23 cellular contexts compared by ENCODE assay signal in genomic region chr2:766255-766654, GRCh38.
"Had no signal": no experiment of that assay in that cellular context is flagged by ENCODE, and none has a peak within 500 bp of the region (broad histone marks: within the 10 kb centered on the region; RNA-seq: fewer than 3 reads in every experiment).

No MANE protein-coding gene starts in this region.

- H3K36me3 Mint-ChIP-seq: neural progenitor cell, type B pancreatic cell had no signal

- H3K4me1 ChIP-seq: colonic mucosa, esophagus muscularis mucosa, foreskin keratinocyte, lower lobe of right lung, neural progenitor cell, prostate gland, right atrium auricular region, stomach, thyroid gland had no signal

- H2AFZ ChIP-seq: neural progenitor cell had no signal

- H3K9ac ChIP-seq: neural progenitor cell had no signal

- DNase-seq: colonic mucosa; effector CD8-positive, alpha-beta T cell; foreskin keratinocyte; hypothalamus; left ventricle myocardium superior; lower lobe of right lung; nucleus accumbens; stimulated activated CD4-positive, alpha-beta T cell treated with anti-CD3 and anti-CD28 coated beads, Interleukin-12 subunit alpha, Interleukin-12 subunit beta, amount 100 ng/mL, for 4 hours; stimulated activated CD4-positive, alpha-beta T cell treated with anti-CD3 and anti-CD28 coated beads, Interleukin-1b, Interleukin-23, amount 100 ng/mL, for 48 hours; stimulated activated CD4-positive, alpha-beta T cell treated with anti-CD3 and anti-CD28 coated beads, Interleukin-4, amount 100 ng/mL, for 1 hour; stimulated activated CD8-positive, alpha-beta memory T cell treated with anti-CD3 and anti-CD28 coated beads, Interleukin-4, amount 100 ng/mL, for 48 hours; stimulated activated naive CD4-positive, alpha-beta T cell treated with Interleukin-2 at 50 U/mL for 16 hours; stomach; thyroid gland had no signal

- H3K9me3 Mint-ChIP-seq: type B pancreatic cell had no signal

- H3K36me3 ChIP-seq: colonic mucosa, esophagus muscularis mucosa, lower lobe of right lung, neural progenitor cell, prostate gland, right atrium auricular region, stomach, thyroid gland had no signal

- H3K27ac ChIP-seq: colonic mucosa, esophagus muscularis mucosa, foreskin keratinocyte, lower lobe of right lung, neural progenitor cell, prostate gland, right atrium auricular region, stomach, thyroid gland had no signal

- H3K9me3 ChIP-seq: colonic mucosa, esophagus muscularis mucosa, lower lobe of right lung, prostate gland, right atrium auricular region, stomach, thyroid gland had no signal

- H3K4me2 ChIP-seq: neural progenitor cell, smooth muscle cell had no signal

- H3K27ac Mint-ChIP-seq: dendritic cell treated with granulocyte-macrophage colony-stimulating factor and Interleukin-4, amounts not matched to agents 40 ng/mL and 50 ng/mL, for 4 days; nephron; type B pancreatic cell had no signal

- ATAC-seq: foreskin keratinocyte, left ventricle myocardium superior, lower lobe of right lung, sciatic nerve had no signal

- H3K4me3 Mint-ChIP-seq: dendritic cell treated with granulocyte-macrophage colony-stimulating factor and Interleukin-4, amounts not matched to agents 40 ng/mL and 50 ng/mL, for 4 days; nephron; neural progenitor cell; type B pancreatic cell had no signal

- H3K27me3 ChIP-seq: colonic mucosa, esophagus muscularis mucosa, foreskin keratinocyte, neural progenitor cell, right atrium auricular region, stomach, thyroid gland had no signal

- H3K4me3 ChIP-seq: colonic mucosa, esophagus muscularis mucosa, lower lobe of right lung, neural progenitor cell, prostate gland, right atrium auricular region, smooth muscle cell, stomach, thyroid gland had no signal
